8 cellular contexts compared by ENCODE assay signal in genomic region chr15:41892621-41893421, GRCh38. TPM values are rescaled to one million over a fixed set of nuclear protein-coding genes. Genes with fewer than 3 reads are reported as not detected.
DNase-seq lines count a peak whose midpoint lies in the region; ATAC-seq and FAIRE-seq lines count a peak whose summit lies in the region.

No MANE protein-coding gene starts in this region.

- H3K27me3 ChIP-seq in CD8-positive, alpha-beta memory T cell (ENCODE audit: insufficient read depth, low read length, poor library complexity, severe bottlenecking) = no peaks in the 10 kb centered on the region
- no peaks in the 10 kb centered on the region for H3K27me3 ChIP-seq in MG63

- peak overlapping the region; percentile 69 to 87 (median 73) for H3K4me3 Mint-ChIP-seq in CD8-positive, alpha-beta memory T cell

- H3K27me3 Mint-ChIP-seq in CD8-positive, alpha-beta memory T cell = peaks cover 0 to 1% of the 10 kb centered on the region in 2 donors

- DNase-seq in CD8-positive, alpha-beta memory T cell = peak in 3 of 5 donors; percentile 26 to 62 (median 43)
- DNase-seq in NCI-H2196 (lab: John Stamatoyannopoulos, UW; ENCODE audit: unreplicated experiment) (peak; percentile 52), astrocyte of the hippocampus (ENCODE audit: low read depth, low spot score) (peak; percentile 63), mucosa of gallbladder (ENCODE audit: low spot score) (peak; percentile 81), RCC 7860 (ENCODE audit: low spot score) (no peak), MG63 (no peak)

- no peak for ATAC-seq in HG03469 (IDR thresholded peaks at IDR 0.05; ENCODE audit: unreplicated experiment)
- no peak for ATAC-seq in GM21360 (IDR thresholded peaks at IDR 0.05; ENCODE audit: unreplicated experiment)

- POLR2A ChIA-PET in CD8-positive, alpha-beta memory T cell (lab: Charles Lee) = interaction anchor here (0.6 to 1.4 kb wide), 5 partner anchors 44 to 495 kb away, joined by 3 to 8 read pairs (median 4); partner anchors contain the start of genes MAPKBP1 and RPAP1

- no peaks in the 10 kb centered on the region for H3K9me3 Mint-ChIP-seq in CD8-positive, alpha-beta memory T cell

- H3K27ac ChIP-seq in CD8-positive, alpha-beta memory T cell (ENCODE audit: low read depth, low read length) = peak overlapping the region; percentile 76

- no peaks in the 10 kb centered on the region for H3K36me3 ChIP-seq in CD8-positive, alpha-beta memory T cell (ENCODE audit: insufficient read depth, low read length)
- H3K36me3 ChIP-seq in MG63 = peaks cover 4% of the 10 kb centered on the region

- CTCF ChIA-PET in CD8-positive, alpha-beta memory T cell (lab: Charles Lee) = interaction anchor here (0.8 to 4.5 kb wide), 6 partner anchors 9 to 119 kb away, joined by 3 to 41 read pairs (median 4); partner anchors contain the start of gene MAPKBP1

- no peak for FAIRE-seq in RCC 7860 (lab: Jason Lieb, UNC)

- H3K36me3 Mint-ChIP-seq in CD8-positive, alpha-beta memory T cell = peaks cover 0 to 13% (median 0%) of the 10 kb centered on the region in 3 donors

- no peak overlapping the region for H3K4me3 ChIP-seq in CD8-positive, alpha-beta memory T cell (ENCODE audit: low read length)
- H3K4me3 ChIP-seq in MG63 = no peak overlapping the region

- peak overlapping the region; percentile 91 to 100 (median 100) for H3K27ac Mint-ChIP-seq in CD8-positive, alpha-beta memory T cell

- H3K4me1 Mint-ChIP-seq in CD8-positive, alpha-beta memory T cell = peaks cover 48 to 79% (median 50%) of the 10 kb centered on the region in 3 donors

- no peaks in the 10 kb centered on the region for H3K9me3 ChIP-seq in CD8-positive, alpha-beta memory T cell (ENCODE audit: low read length)
- no peaks in the 10 kb centered on the region for H3K9me3 ChIP-seq in MG63

- H3K4me1 ChIP-seq in CD8-positive, alpha-beta memory T cell (ENCODE audit: insufficient read depth, low read length) = peaks cover 53% of the 10 kb centered on the region

RNA-seq across cellular contexts. Expression of gene SPTBN5, which starts 1.0 kb away (rescaled TPM):
- total RNA-seq in CD8-positive, alpha-beta memory T cell = under 1 TPM; 0.31 to 0.39 TPM
- polyA plus RNA-seq in CD8-positive, alpha-beta memory T cell = not detected
- 7.1 TPM for total RNA-seq in mucosa of gallbladder
- total RNA-seq in MG63 (2014; rRNA removed; shearing (Covaris generic); ENCODE audit: low replicate concordance) = 2.4 and 3.4 TPM in 2 replicates

RNA-seq across cellular contexts. Expression of gene PLA2G4B, which starts 54.2 kb away (rescaled TPM):
- total RNA-seq in CD8-positive, alpha-beta memory T cell = 1 to 10 TPM; 5.9 to 6.8 TPM
- polyA plus RNA-seq in CD8-positive, alpha-beta memory T cell = 3.1 TPM
- total RNA-seq in mucosa of gallbladder = 20.7 TPM
- total RNA-seq in MG63 (2014; rRNA removed; shearing (Covaris generic); ENCODE audit: low replicate concordance) = 0.20 TPM in 1 of 2 replicates, not detected in the other

Comparison
In these comparisons a context has a peak if more than half of its experiments do, and no peak if none do; other contexts are left out.
1. DNase-seq: peak in CD8-positive, alpha-beta memory T cell (3 of 5), NCI-H2196 (single experiment), astrocyte of the hippocampus (single experiment) and mucosa of gallbladder (single experiment); none in RCC 7860 (single experiment) and MG63 (single experiment).